In genomic region chr3:17645074-17645698, GRCh38 we compare ENCODE assay signal across 8 cellular contexts.
A peak's percentile ranks its signal among the peaks of the same experiment; 100 is the strongest.
DNase-seq lines count a peak whose midpoint lies in the region; ATAC-seq and TF ChIP-seq lines count a peak whose summit lies in the region.

No MANE protein-coding gene starts in this region.

- no peak for ATAC-seq in activated CD8-positive, alpha-beta T cell treated with anti-CD3 and anti-CD28 coated beads for 36 hours
- ATAC-seq in activated CD8-positive, alpha-beta T cell treated with anti-CD3 and anti-CD28 coated beads, Interleukin-2, amount 10 ng/mL, durations not matched to agents 7 days and 5 days: no peak
- peak; percentile 62 for ATAC-seq in WTC11
- peak; percentile 55 to 65 for ATAC-seq in right cardiac atrium
- no peak for ATAC-seq in stimulated activated naive CD8-positive, alpha-beta T cell treated with anti-CD3 and anti-CD28 coated beads, Interleukin-15, Interleukin-2, amounts not matched to agents 100 U/mL and 50 U/mL, for 24 hours
- ATAC-seq in HG02870 (IDR thresholded peaks at IDR 0.05; ENCODE audit: unreplicated experiment): no peak

- peak overlapping the region; percentile 50 for H3K4me2 ChIP-seq in skeletal muscle satellite cell (ENCODE audit: low read length)

- POLR2A ChIA-PET in activated CD8-positive, alpha-beta T cell treated with anti-CD3 and anti-CD28 coated beads for 36 hours (lab: Charles Lee): no interaction called here
- POLR2A ChIA-PET in activated CD8-positive, alpha-beta T cell treated with anti-CD3 and anti-CD28 coated beads, Interleukin-2, amount 10 ng/mL, durations not matched to agents 7 days and 5 days (lab: Charles Lee): no interaction called here
- POLR2A ChIA-PET in WTC11 (lab: Charles Lee): interaction anchor here (1.3 kb wide), 1 partner anchor 196 kb away, joined by 3 read pairs; no protein-coding TSS in a partner anchor

- H3K9me3 ChIP-seq in right cardiac atrium (ENCODE audit: control insufficient read depth, low read length): no peaks in the 10 kb centered on the region
- H3K9me3 ChIP-seq in skeletal muscle satellite cell (replicated peaks; ENCODE audit: low read length): no peaks in the 10 kb centered on the region

- H3K27ac Mint-ChIP-seq in activated CD8-positive, alpha-beta T cell treated with anti-CD3 and anti-CD28 coated beads for 36 hours: no peak overlapping the region
- H3K27ac Mint-ChIP-seq in activated CD8-positive, alpha-beta T cell treated with anti-CD3 and anti-CD28 coated beads, Interleukin-2, amount 10 ng/mL, durations not matched to agents 7 days and 5 days: no peak overlapping the region
- H3K27ac Mint-ChIP-seq in WTC11: no peak overlapping the region

- H3K36me3 Mint-ChIP-seq in activated CD8-positive, alpha-beta T cell treated with anti-CD3 and anti-CD28 coated beads for 36 hours (ENCODE audit: low read depth): no peaks in the 10 kb centered on the region
- peaks cover 4% of the 10 kb centered on the region for H3K36me3 Mint-ChIP-seq in activated CD8-positive, alpha-beta T cell treated with anti-CD3 and anti-CD28 coated beads, Interleukin-2, amount 10 ng/mL, durations not matched to agents 7 days and 5 days (ENCODE audit: low read depth)
- H3K36me3 Mint-ChIP-seq in WTC11: peaks cover 5% of the 10 kb centered on the region

- WGBS in right cardiac atrium: 51% methylated on average over 4 of the region's 4 CpGs

- intact Hi-C loops in activated CD8-positive, alpha-beta T cell treated with anti-CD3 and anti-CD28 coated beads for 36 hours (cut with micrococcal nuclease): loop anchor here (10.0 kb wide), 1 partner anchor 200 kb away; no protein-coding TSS in a partner anchor
- intact Hi-C loops in right cardiac atrium (cut with DNase I): loop anchor here in 2 of 4 donors (5.0 to 10.0 kb wide), 2 partner anchors 187 to 200 kb away; no protein-coding TSS in a partner anchor

- no peaks in the 10 kb centered on the region for H3K27me3 ChIP-seq in right cardiac atrium (ENCODE audit: control insufficient read depth, insufficient read depth)
- H3K27me3 ChIP-seq in skeletal muscle satellite cell (ENCODE audit: control insufficient read depth, insufficient read depth, low read length): no peaks in the 10 kb centered on the region

- no peak overlapping the region for H3K9ac ChIP-seq in skeletal muscle satellite cell (ENCODE audit: low read depth, low read length)

- H3K9me3 Mint-ChIP-seq in activated CD8-positive, alpha-beta T cell treated with anti-CD3 and anti-CD28 coated beads for 36 hours: peaks cover 3% of the 10 kb centered on the region
- no peaks in the 10 kb centered on the region for H3K9me3 Mint-ChIP-seq in activated CD8-positive, alpha-beta T cell treated with anti-CD3 and anti-CD28 coated beads, Interleukin-2, amount 10 ng/mL, durations not matched to agents 7 days and 5 days (ENCODE audit: insufficient read depth)
- H3K9me3 Mint-ChIP-seq in WTC11: peaks cover 8% of the 10 kb centered on the region

- CTCF ChIA-PET in activated CD8-positive, alpha-beta T cell treated with anti-CD3 and anti-CD28 coated beads for 36 hours (lab: Charles Lee): interaction anchor here (0.6 to 1.8 kb wide), 11 partner anchors 15 to 386 kb away, joined by 3 to 20 read pairs (median 3); no protein-coding TSS in a partner anchor
- CTCF ChIA-PET in activated CD8-positive, alpha-beta T cell treated with anti-CD3 and anti-CD28 coated beads, Interleukin-2, amount 10 ng/mL, durations not matched to agents 7 days and 5 days (lab: Charles Lee): interaction anchor here (0.8 to 4.3 kb wide), 13 partner anchors 10 to 1343 kb away, joined by 3 to 44 read pairs (median 3); no protein-coding TSS in a partner anchor
- CTCF ChIA-PET in WTC11 (lab: Charles Lee): interaction anchor here (0.6 to 2.7 kb wide), 39 partner anchors 8 to 334 kb away, joined by 3 to 56 read pairs (median 4); partner anchors contain the start of gene TBC1D5

- peak; percentile 69 for TF ChIP-seq CTCF in activated CD8-positive, alpha-beta T cell treated with anti-CD3 and anti-CD28 coated beads for 36 hours (IDR thresholded peaks at IDR 0.05)
- TF ChIP-seq CTCF in WTC11 (IDR thresholded peaks at IDR 0.05): peak; percentile 51

- H3K4me3 ChIP-seq in right cardiac atrium (ENCODE audit: low read length) (no peak overlapping the region), skeletal muscle satellite cell (ENCODE audit: low read length) (no peak overlapping the region)

- no peak overlapping the region for H3K4me3 Mint-ChIP-seq in activated CD8-positive, alpha-beta T cell treated with anti-CD3 and anti-CD28 coated beads for 36 hours
- no peak overlapping the region for H3K4me3 Mint-ChIP-seq in activated CD8-positive, alpha-beta T cell treated with anti-CD3 and anti-CD28 coated beads, Interleukin-2, amount 10 ng/mL, durations not matched to agents 7 days and 5 days
- H3K4me3 Mint-ChIP-seq in WTC11: no peak overlapping the region

- no peaks in the 10 kb centered on the region for H3K36me3 ChIP-seq in skeletal muscle satellite cell (ENCODE audit: insufficient read depth, low read length)

- peaks cover 10% of the 10 kb centered on the region for H3K4me1 Mint-ChIP-seq in activated CD8-positive, alpha-beta T cell treated with anti-CD3 and anti-CD28 coated beads for 36 hours (ENCODE audit: low read depth)
- H3K4me1 Mint-ChIP-seq in activated CD8-positive, alpha-beta T cell treated with anti-CD3 and anti-CD28 coated beads, Interleukin-2, amount 10 ng/mL, durations not matched to agents 7 days and 5 days (ENCODE audit: low read depth): no peaks in the 10 kb centered on the region
- H3K4me1 Mint-ChIP-seq in WTC11: no peaks in the 10 kb centered on the region

- no peak for DNase-seq in activated CD8-positive, alpha-beta T cell treated with anti-CD3 and anti-CD28 coated beads for 36 hours
- no peak for DNase-seq in activated CD8-positive, alpha-beta T cell treated with anti-CD3 and anti-CD28 coated beads, Interleukin-2, amount 10 ng/mL, durations not matched to agents 7 days and 5 days
- DNase-seq in NCI-H146 treated with DMSO at 0.1 percent for 48 hours (lab: John Stamatoyannopoulos, UW; ENCODE audit: unreplicated experiment) (peak; percentile 45), WTC11 (ENCODE audit: low spot score) (no peak), right cardiac atrium (no peak)
- no peak for DNase-seq in stimulated activated naive CD8-positive, alpha-beta T cell treated with anti-CD3 and anti-CD28 coated beads, Interleukin-15, Interleukin-2, amounts not matched to agents 100 U/mL and 50 U/mL, for 24 hours

- H3K27me3 Mint-ChIP-seq in activated CD8-positive, alpha-beta T cell treated with anti-CD3 and anti-CD28 coated beads for 36 hours: no peaks in the 10 kb centered on the region
- H3K27me3 Mint-ChIP-seq in activated CD8-positive, alpha-beta T cell treated with anti-CD3 and anti-CD28 coated beads, Interleukin-2, amount 10 ng/mL, durations not matched to agents 7 days and 5 days (ENCODE audit: low read depth): no peaks in the 10 kb centered on the region
- H3K27me3 Mint-ChIP-seq in WTC11 (ENCODE audit: low read depth): no peaks in the 10 kb centered on the region

- no peak overlapping the region for H3K27ac ChIP-seq in right cardiac atrium (ENCODE audit: low read length)

- H3K4me1 ChIP-seq in right cardiac atrium (ENCODE audit: control insufficient read depth, insufficient read depth, low read length) (no peaks in the 10 kb centered on the region), skeletal muscle satellite cell (ENCODE audit: control insufficient read depth, insufficient read depth, low read length) (peaks cover 36% of the 10 kb centered on the region)

TF ChIP-seq in WTC11, 78 proteins besides CTCF, POLR2A, EP300 and RAD21 (continues in another document):
- TF ChIP-seq ESRRA (CRISPR knock-in tag; IDR thresholded peaks at IDR 0.05; ENCODE audit: borderline replicate concordance): no peak
- no peak for TF ChIP-seq TEAD4 (CRISPR knock-in tag; IDR thresholded peaks at IDR 0.05)
- no peak for TF ChIP-seq ZNF425 (CRISPR knock-in tag; conservative IDR thresholded peaks at IDR 0.05)
- no peak for TF ChIP-seq ZBTB21 (CRISPR knock-in tag; IDR thresholded peaks at IDR 0.05; ENCODE audit: borderline replicate concordance)
- no peak for TF ChIP-seq GTF2I (CRISPR knock-in tag; conservative IDR thresholded peaks at IDR 0.05)
- TF ChIP-seq CREB1 (CRISPR knock-in tag; IDR thresholded peaks at IDR 0.05): no peak
- no peak for TF ChIP-seq ATF1 (CRISPR knock-in tag; IDR thresholded peaks at IDR 0.05)

Comparison
In these comparisons a context has a peak if more than half of its experiments do, and no peak if none do; other contexts are left out.
1. ATAC-seq: peak in WTC11 (single experiment) and right cardiac atrium (2 of 2); none in activated CD8-positive, alpha-beta T cell treated with anti-CD3 and anti-CD28 coated beads for 36 hours (single experiment), activated CD8-positive, alpha-beta T cell treated with anti-CD3 and anti-CD28 coated beads, Interleukin-2, amount 10 ng/mL, durations not matched to agents 7 days and 5 days (single experiment), stimulated activated naive CD8-positive, alpha-beta T cell treated with anti-CD3 and anti-CD28 coated beads, Interleukin-15, Interleukin-2, amounts not matched to agents 100 U/mL and 50 U/mL, for 24 hours (single experiment) and HG02870 (single experiment).